ENCODE assay signal across 20 cellular contexts in genomic region chr19:815079-815774, GRCh38. TPM values are rescaled to one million over a fixed set of nuclear protein-coding genes. Genes with fewer than 3 reads are reported as not detected.
A peak's percentile ranks its signal among the peaks of the same experiment; 100 is the strongest.
DNase-seq lines count a peak whose midpoint lies in the region; ATAC-seq, FAIRE-seq and TF ChIP-seq lines count a peak whose summit lies in the region.
"Had no signal": no experiment of that assay in that cellular context is flagged by ENCODE, and none has a peak within 500 bp of the region (broad histone marks: within the 10 kb centered on the region; RNA-seq: fewer than 3 reads in every experiment).

No MANE protein-coding gene starts in this region.

- H3K27ac ChIP-seq in kidney (ENCODE audit: low read depth in 2 of 2, low read length in 2 of 2), result no peak overlapping the region
- H3K27ac ChIP-seq: parathyroid adenoma, SK-N-MC, VCaP had no signal

- no peaks in the 10 kb centered on the region for H3K4me1 Mint-ChIP-seq in T-helper 17 cell

- H3K4me3 Mint-ChIP-seq in T-helper 17 cell, result no peak overlapping the region
- H3K4me3 Mint-ChIP-seq: CD14-positive monocyte had no signal

- H3K4me3 ChIP-seq in kidney (ENCODE audit: low read length in 2 of 2), result no peak overlapping the region
- H3K4me3 ChIP-seq: SK-N-MC had no signal

- intact Hi-C loops in kidney (cut with DNase I), result no loop called here

- H3K27me3 Mint-ChIP-seq in T-helper 17 cell, result no peaks in the 10 kb centered on the region

- H3K9ac ChIP-seq in kidney (ENCODE audit: low read length in 2 of 2), result no peak overlapping the region
- H3K9ac ChIP-seq: parathyroid adenoma had no signal

- DNase-seq in activated CD4-positive, CD25-positive, alpha-beta regulatory T cell treated with anti-CD3 and anti-CD28 coated beads, Interleukin-2, amount 50 U/mL, for 72 hours, result no peak
- DNase-seq in T-helper 17 cell, result no peak
- DNase-seq in kidney, result peak; percentile 68
- DNase-seq in stimulated activated naive CD8-positive, alpha-beta T cell treated with anti-CD3 and anti-CD28 coated beads, Interleukin-15, Interleukin-2, amounts not matched to agents 100 U/mL and 50 U/mL, for 24 hours, result no peak
- no peak for DNase-seq in NCI-H1417 (lab: John Stamatoyannopoulos, UW)
- no peak for DNase-seq in OCI-M2 (lab: John Stamatoyannopoulos, UW; ENCODE audit: unreplicated experiment)
- DNase-seq: NCI-H1694 treated with DMSO at 0.1 percent for 48 hours, NCI-H510A had no signal

- no peaks in the 10 kb centered on the region for H3K4me1 ChIP-seq in kidney (ENCODE audit: control insufficient read depth in 1 of 2, insufficient read depth in 1 of 2, low read depth in 1 of 2, low read length in 2 of 2)
- H3K4me1 ChIP-seq: parathyroid adenoma had no signal

- H3K36me3 Mint-ChIP-seq in T-helper 17 cell (ENCODE audit: low read depth), result no peaks in the 10 kb centered on the region

- H3K27ac Mint-ChIP-seq in T-helper 17 cell, result no peak overlapping the region

- no peak for TF ChIP-seq CTCF in kidney (IDR thresholded peaks at IDR 0.05; ENCODE audit: borderline replicate concordance, extremely low read depth, insufficient read depth)

- H3K9me3 ChIP-seq in T-helper 17 cell (ENCODE audit: control insufficient read depth, low read length, poor library complexity, severe bottlenecking) (no peaks in the 10 kb centered on the region), kidney (ENCODE audit: control insufficient read depth in 1 of 2, low read length in 2 of 2) (no peaks in the 10 kb centered on the region)

- H3K36me3 ChIP-seq in kidney (ENCODE audit: control insufficient read depth in 1 of 2, insufficient read depth in 2 of 2, low read length in 2 of 2), result peaks cover 2 to 3% of the 10 kb centered on the region in 2 donors

- no peak for FAIRE-seq in kidney (lab: Jason Lieb, UNC)
- FAIRE-seq: endometrium, frontal cortex had no signal

- ATAC-seq in activated CD4-positive, CD25-positive, alpha-beta regulatory T cell treated with anti-CD3 and anti-CD28 coated beads, Interleukin-2, amount 50 U/mL, for 24 hours, result peak; percentile 11 to 17
- peak; percentile 13 for ATAC-seq in T-helper 17 cell
- peak; percentile 7 for ATAC-seq in stimulated activated naive CD8-positive, alpha-beta T cell treated with anti-CD3 and anti-CD28 coated beads, Interleukin-15, Interleukin-2, amounts not matched to agents 100 U/mL and 50 U/mL, for 24 hours
- ATAC-seq in HG03565 (IDR thresholded peaks at IDR 0.05; ENCODE audit: unreplicated experiment), result no peak

RNA-seq across cellular contexts. Expression of gene PLPPR3, which starts 6.5 kb away (rescaled TPM):
- total RNA-seq in T-helper 17 cell, result not detected
- not detected for total RNA-seq in kidney
- not detected for polyA plus RNA-seq in kidney (ENCODE audit: insufficient read depth, low read depth, low replicate concordance)
- total RNA-seq: LHCN-M2, mesenteric fat pad, OCI-LY7, subcutaneous adipose tissue had no signal
- polyA plus RNA-seq: CD14-positive monocyte had no signal

RNA-seq across cellular contexts. Expression of gene AZU1, which starts 12.4 kb away (rescaled TPM):
- total RNA-seq in T-helper 17 cell (1 to 10 TPM in 1 of 2 donors, under 1 TPM in 1; 0.90 to 1.2 TPM), kidney (0.50 TPM)
- polyA plus RNA-seq in kidney (ENCODE audit: insufficient read depth, low read depth, low replicate concordance), result not detected
- total RNA-seq: LHCN-M2, OCI-LY7 had no signal

RNA-seq across cellular contexts. Expression of gene PTBP1, which starts 18.0 kb away (rescaled TPM):
- total RNA-seq in T-helper 17 cell, result 100 to 1,000 TPM; 334 to 341 TPM
- total RNA-seq in kidney, result 339 TPM
- polyA plus RNA-seq in kidney (ENCODE audit: insufficient read depth, low read depth, low replicate concordance), result 102 TPM

RNA-seq across cellular contexts. Expression of gene PRTN3, which starts 25.6 kb away (rescaled TPM):
- total RNA-seq in T-helper 17 cell (not detected), kidney (not detected)
- polyA plus RNA-seq in kidney (ENCODE audit: insufficient read depth, low read depth, low replicate concordance), result not detected
- total RNA-seq: LHCN-M2, OCI-LY7, subcutaneous adipose tissue had no signal
- polyA plus RNA-seq: CD14-positive monocyte had no signal

RNA-seq across cellular contexts. Expression of gene ELANE, which starts 36.9 kb away (rescaled TPM):
- total RNA-seq in T-helper 17 cell (not detected), kidney (0.85 TPM)
- polyA plus RNA-seq in kidney (ENCODE audit: insufficient read depth, low read depth, low replicate concordance), result not detected
- total RNA-seq: frontal cortex, OCI-LY7 had no signal
